ENCODE assay signal across 14 cellular contexts in the genomic region with DNA sequence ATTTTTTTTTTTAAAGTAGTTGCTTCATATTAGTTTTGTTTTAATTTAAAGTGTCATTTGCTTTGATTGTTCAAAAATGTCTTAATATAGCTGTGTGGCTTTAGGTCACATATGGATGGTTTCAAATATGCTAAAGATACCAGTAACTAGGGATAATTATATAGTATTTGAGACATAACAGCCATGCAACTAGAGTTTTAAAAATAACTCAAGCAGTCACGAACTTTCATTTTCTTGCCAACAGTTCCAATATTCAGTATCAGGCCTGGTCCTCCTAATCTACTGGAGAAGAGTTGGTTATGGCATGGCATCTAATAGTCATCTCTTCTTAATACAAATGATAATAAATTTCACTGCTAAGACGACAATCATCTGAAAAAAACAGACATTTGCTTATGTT. TPM values are rescaled to one million over a fixed set of nuclear protein-coding genes. Genes with fewer than 3 reads are reported as not detected.
DNase-seq lines count a peak whose midpoint lies in the region; ATAC-seq, FAIRE-seq and TF ChIP-seq lines count a peak whose summit lies in the region.
"Had no signal": no experiment of that assay in that cellular context is flagged by ENCODE, and none has a peak within 500 bp of the region (broad histone marks: within the 10 kb centered on the region; RNA-seq: fewer than 3 reads in every experiment).

No MANE protein-coding gene starts in this region.

- 73% methylated on average over 2 of the region's 2 CpGs for WGBS in smooth muscle cell (ENCODE audit: low lambda C conversion rate)

- H3K79me2 ChIP-seq in astrocyte (ENCODE audit: insufficient read depth, low read length) (peaks cover 96% of the 10 kb centered on the region), keratinocyte (ENCODE audit: control insufficient read depth, insufficient read depth, low read length) (peaks cover 95% of the 10 kb centered on the region), smooth muscle cell (ENCODE audit: low read depth) (peaks cover 90% of the 10 kb centered on the region)

- H3K36me3 ChIP-seq in astrocyte (ENCODE audit: insufficient read depth, low read length), result peaks cover 30% of the 10 kb centered on the region
- H3K36me3 ChIP-seq in keratinocyte (ENCODE audit: control insufficient read depth in 2 of 2, extremely low read depth in 1 of 2, insufficient read depth in 2 of 2, low read length in 2 of 2), result peaks cover 18 to 45% of the 10 kb centered on the region in 2 experiments
- no peaks in the 10 kb centered on the region for H3K36me3 ChIP-seq in smooth muscle cell (ENCODE audit: low read depth)
- H3K36me3 ChIP-seq: ovary had no signal

- peaks cover 10% of the 10 kb centered on the region for H3K9me1 ChIP-seq in keratinocyte (ENCODE audit: control insufficient read depth, extremely low read depth, insufficient read depth, low read length)

- H3K4me2 ChIP-seq in astrocyte (ENCODE audit: low read length) (peak overlapping the region; percentile 93), keratinocyte (ENCODE audit: control insufficient read depth, extremely low read depth, insufficient read depth, low read depth, low read length) (peak overlapping the region; percentile 90), smooth muscle cell (peak overlapping the region; percentile 91)

- no peak overlapping the region for H2AFZ ChIP-seq in astrocyte (ENCODE audit: low read depth, low read length)
- H2AFZ ChIP-seq in keratinocyte (ENCODE audit: control insufficient read depth, low read length), result no peak overlapping the region
- no peak overlapping the region for H2AFZ ChIP-seq in smooth muscle cell (ENCODE audit: low read depth)

- H3K4me3 Mint-ChIP-seq in astrocyte (ENCODE audit: unreplicated experiment), result peak overlapping the region; percentile 86

- no peaks in the 10 kb centered on the region for H3K27me3 Mint-ChIP-seq in astrocyte (ENCODE audit: low read depth, unreplicated experiment)

- H3K4me3 ChIP-seq in astrocyte (ENCODE audit: insufficient read depth, low read depth, low read length) (no peak overlapping the region), keratinocyte (ENCODE audit: control insufficient read depth in 2 of 3, extremely low read depth in 1 of 3, insufficient read depth in 2 of 3, low read depth in 1 of 3, low read length in 3 of 3) (peak overlapping the region in 1 of 3 experiments; percentile 22), smooth muscle cell (peak overlapping the region; percentile 25)
- H3K4me3 ChIP-seq: ovary had no signal

- FAIRE-seq in astrocyte (lab: Jason Lieb, UNC) (no peak), keratinocyte (lab: Jason Lieb, UNC) (no peak)
- FAIRE-seq: endothelial cell of umbilical vein, urothelium cell line had no signal

- dilution Hi-C loops in keratinocyte (cut with MboI; ENCODE audit: extremely low pct_ligation_motif_present, low sequenced_read_pairs), result no loop called here

- peaks cover 49% of the 10 kb centered on the region for H3F3A ChIP-seq in smooth muscle cell (ENCODE audit: low read depth)

- no peak for ATAC-seq in GM19351 (IDR thresholded peaks at IDR 0.05; ENCODE audit: unreplicated experiment)

- peaks cover 79% of the 10 kb centered on the region for H4K20me1 ChIP-seq in astrocyte (ENCODE audit: insufficient read depth, low read length)
- peaks cover 32% of the 10 kb centered on the region for H4K20me1 ChIP-seq in keratinocyte (ENCODE audit: control insufficient read depth, extremely low read depth, insufficient read depth, low read length)
- peaks cover 80% of the 10 kb centered on the region for H4K20me1 ChIP-seq in smooth muscle cell (ENCODE audit: low read depth)

- DNase-seq in EH (ENCODE audit: low read depth) (peak; percentile 61), astrocyte (ENCODE audit: low read depth) (no peak), keratinocyte (ENCODE audit: low read depth, low spot score) (no peak), smooth muscle cell (lab: John Stamatoyannopoulos, UW; ENCODE audit: unreplicated experiment) (no peak), NCI-H146 (lab: John Stamatoyannopoulos, UW) (no peak), epidermal melanocyte (ENCODE audit: insufficient read length, low spot score) (no peak), ureter (ENCODE audit: low spot score) (no peak)
- DNase-seq: anterior cingulate cortex, C1 segment of cervical spinal cord, ovary had no signal

- peak overlapping the region; percentile 84 for H3K27ac Mint-ChIP-seq in astrocyte (ENCODE audit: unreplicated experiment)

- H3K9me3 Mint-ChIP-seq in astrocyte (ENCODE audit: unreplicated experiment), result no peaks in the 10 kb centered on the region

- peaks cover 16% of the 10 kb centered on the region for H3K36me3 Mint-ChIP-seq in astrocyte (ENCODE audit: low read depth, unreplicated experiment)

- TF ChIP-seq CTCF in astrocyte (IDR thresholded peaks at IDR 0.05; ENCODE audit: insufficient read depth, low read depth, low read length), result no peak
- no peak for TF ChIP-seq CTCF in keratinocyte (optimal IDR thresholded peaks at IDR 0.05 in 1 of 3, IDR thresholded peaks at IDR 0.05 in 1 of 3, conservative IDR thresholded peaks at IDR 0.05 in 1 of 3; ENCODE audit: extremely low read depth in 1 of 3, insufficient read depth in 2 of 3, low read length in 3 of 3)
- TF ChIP-seq CTCF in smooth muscle cell (IDR thresholded peaks at IDR 0.05; ENCODE audit: borderline replicate concordance, insufficient read depth, poor library complexity, severe bottlenecking), result no peak

- H3K27ac ChIP-seq in astrocyte (ENCODE audit: low read depth, low read length) (peak overlapping the region; percentile 2), keratinocyte (ENCODE audit: control insufficient read depth, insufficient read depth, low read length) (no peak overlapping the region), smooth muscle cell (ENCODE audit: low read depth) (peak overlapping the region; percentile 97)
- H3K27ac ChIP-seq: HL-60 had no signal

- H3K9me3 ChIP-seq in astrocyte (ENCODE audit: insufficient read depth, low read depth, low read length), result no peaks in the 10 kb centered on the region
- no peaks in the 10 kb centered on the region for H3K9me3 ChIP-seq in keratinocyte (ENCODE audit: control insufficient read depth, low read depth, low read length)
- H3K9me3 ChIP-seq in smooth muscle cell (replicated peaks; ENCODE audit: low read depth), result no peaks in the 10 kb centered on the region
- H3K9me3 ChIP-seq: ovary had no signal

- peaks cover 71% of the 10 kb centered on the region for H3K4me1 Mint-ChIP-seq in astrocyte (ENCODE audit: low read depth, unreplicated experiment)

- H3K9ac ChIP-seq in astrocyte (ENCODE audit: low read length), result no peak overlapping the region
- H3K9ac ChIP-seq in keratinocyte (ENCODE audit: control insufficient read depth, extremely low read depth, insufficient read depth, low read length), result no peak overlapping the region
- peak overlapping the region; percentile 92 for H3K9ac ChIP-seq in smooth muscle cell (ENCODE audit: low read depth)

- peaks cover 73% of the 10 kb centered on the region for H3K4me1 ChIP-seq in astrocyte (ENCODE audit: insufficient read depth, low read length)
- H3K4me1 ChIP-seq in keratinocyte (ENCODE audit: control insufficient read depth, extremely low read depth, insufficient read depth, low read length), result peaks cover 72% of the 10 kb centered on the region
- peaks cover 84% of the 10 kb centered on the region for H3K4me1 ChIP-seq in smooth muscle cell (ENCODE audit: low read depth)

- no peaks in the 10 kb centered on the region for H3K27me3 ChIP-seq in astrocyte (ENCODE audit: insufficient read depth, low read length)
- H3K27me3 ChIP-seq in keratinocyte (ENCODE audit: control insufficient read depth, extremely low read depth, insufficient read depth, low read length), result no peaks in the 10 kb centered on the region
- no peaks in the 10 kb centered on the region for H3K27me3 ChIP-seq in smooth muscle cell (ENCODE audit: low read depth)
- H3K27me3 ChIP-seq: ovary had no signal

RNA-seq across cellular contexts. Expression of gene A3GALT2, which starts 24.0 kb away (rescaled TPM):
- not detected in 2 replicates for total RNA-seq in astrocyte
- polyA plus RNA-seq in keratinocyte, result not detected in 3 replicates
- not detected for polyA plus RNA-seq in keratinocyte (2011; ENCODE audit: low read depth)
- not detected in 2 replicates for polyA plus RNA-seq in keratinocyte (2011; cell fraction: cytosol; rRNA removed)
- polyA plus RNA-seq in keratinocyte (2011; cell fraction: nucleus; rRNA removed), result not detected in 2 replicates
- polyA plus RNA-seq in keratinocyte (2012; ENCODE audit: low replicate concordance), result not detected in 2 replicates
- polyA minus RNA-seq in keratinocyte, result not detected in 3 replicates
- polyA minus RNA-seq in keratinocyte (2011; cell fraction: cytosol; rRNA and poly(A)+ RNA removed), result not detected
- polyA minus RNA-seq in keratinocyte (2011; cell fraction: nucleus; rRNA and poly(A)+ RNA removed), result not detected in 2 replicates
- total RNA-seq in smooth muscle cell, result not detected in 2 replicates
- not detected in 2 replicates for polyA plus RNA-seq in smooth muscle cell
- not detected for total RNA-seq in ureter
- total RNA-seq: endothelial cell of umbilical vein, ovary had no signal
- polyA plus RNA-seq: endothelial cell of umbilical vein, ovary had no signal
